ENCODE assay signal across 29 cellular contexts in the genomic region with DNA sequence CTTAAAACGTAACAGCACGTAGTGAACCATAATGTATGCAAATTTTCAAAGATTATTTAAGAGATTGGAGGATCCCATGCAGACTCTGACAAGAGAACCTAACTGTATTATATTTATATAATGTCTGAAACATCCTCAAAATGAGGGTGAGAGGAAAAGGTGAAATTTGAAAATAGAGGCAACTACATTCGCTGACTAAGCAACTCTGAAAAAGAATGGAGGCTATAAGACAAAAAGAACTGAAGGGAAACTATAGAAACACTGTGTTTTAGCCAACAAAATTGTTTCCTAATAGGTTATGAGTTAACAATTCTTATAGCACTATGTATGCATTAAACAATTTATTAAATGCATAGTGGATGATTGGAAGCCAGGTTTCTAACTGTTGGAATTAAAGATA.
"Had no signal": no experiment of that assay in that cellular context is flagged by ENCODE, and none has a peak within 500 bp of the region (broad histone marks: within the 10 kb centered on the region; RNA-seq: fewer than 3 reads in every experiment).

No MANE protein-coding gene starts in this region.

- H3K4me3 ChIP-seq: ascending aorta, body of pancreas, breast epithelium had no signal

- H3K27ac ChIP-seq: ascending aorta, body of pancreas, brain microvascular endothelial cell, breast epithelium, VCaP had no signal

- H3K9me3 ChIP-seq: ascending aorta, body of pancreas, breast epithelium had no signal

- H3K36me3 ChIP-seq: ascending aorta, brain microvascular endothelial cell, breast epithelium had no signal

- DNase-seq: activated B cell treated with CpG ODN at 0.5 μM for 24 hours; activated CD4-positive, alpha-beta memory T cell treated with anti-CD3 and anti-CD28 coated beads for 36 hours; activated CD4-positive, alpha-beta T cell treated with anti-CD3 and anti-CD28 coated beads for 4 hours; activated CD4-positive, alpha-beta T cell treated with anti-CD3 and anti-CD28 coated beads, Interleukin-2, amount 10 ng/mL, durations not matched to agents 24 days and 14 days; activated CD4-positive, alpha-beta T cell treated with anti-CD3 and anti-CD28 coated beads, Interleukin-2, amount 50 U/mL, for 1 hour; activated CD4-positive, alpha-beta T cell treated with anti-CD3 and anti-CD28 coated beads, Interleukin-2, amount 50 U/mL, for 4 hours; activated CD4-positive, CD25-positive, alpha-beta regulatory T cell treated with anti-CD3 and anti-CD28 coated beads, Interleukin-2, amount 50 U/mL, for 72 hours; activated CD8-positive, alpha-beta memory T cell treated with anti-CD3 and anti-CD28 coated beads, Interleukin-2, amount 50 U/mL, for 4 hours; activated CD8-positive, alpha-beta T cell treated with anti-CD3 and anti-CD28 coated beads for 36 hours; activated effector memory CD4-positive, alpha-beta T cell treated with Interleukin-2 at 50 U/mL for 16 hours; activated gamma-delta T cell; activated naive CD4-positive, alpha-beta T cell treated with anti-CD3 and anti-CD28 coated beads, Interleukin-2, amount 10 ng/mL, durations not matched to agents 7 days and 5 days; activated naive CD4-positive, alpha-beta T cell treated with Interleukin-2 at 50 U/mL for 16 hours; activated naive CD8-positive, alpha-beta T cell treated with anti-CD3 and anti-CD28 coated beads, Interleukin-2, amount 10 ng/mL, durations not matched to agents 7 days and 5 days; activated naive CD8-positive, alpha-beta T cell treated with anti-CD3 and anti-CD28 coated beads, Interleukin-2, amount 50 U/mL, for 24 hours; activated T-cell treated with anti-CD3 and anti-CD28 coated beads, Interleukin-2, amount 50 U/mL, for 24 hours; activated T-cell treated with anti-CD3 and anti-CD28 coated beads, Interleukin-2, amount 50 U/mL, for 48 hours; amygdala; anterior cingulate cortex; body of pancreas; brain microvascular endothelial cell; central memory CD4-positive, alpha-beta T cell; T-helper 1 cell; T-helper 2 cell; T-helper 9 cell had no signal

- H3K4me1 ChIP-seq: ascending aorta, body of pancreas, breast epithelium had no signal

- ATAC-seq: activated CD8-positive, alpha-beta T cell treated with anti-CD3 and anti-CD28 coated beads for 36 hours; activated naive CD8-positive, alpha-beta T cell treated with anti-CD3 and anti-CD28 coated beads, Interleukin-2, amount 50 U/mL, for 24 hours; body of pancreas had no signal

- FAIRE-seq: TTC549 had no signal

- H3K27me3 ChIP-seq: ascending aorta, body of pancreas, brain microvascular endothelial cell, breast epithelium had no signal
